1 cellular context compared by ENCODE assay signal in the genomic region with DNA sequence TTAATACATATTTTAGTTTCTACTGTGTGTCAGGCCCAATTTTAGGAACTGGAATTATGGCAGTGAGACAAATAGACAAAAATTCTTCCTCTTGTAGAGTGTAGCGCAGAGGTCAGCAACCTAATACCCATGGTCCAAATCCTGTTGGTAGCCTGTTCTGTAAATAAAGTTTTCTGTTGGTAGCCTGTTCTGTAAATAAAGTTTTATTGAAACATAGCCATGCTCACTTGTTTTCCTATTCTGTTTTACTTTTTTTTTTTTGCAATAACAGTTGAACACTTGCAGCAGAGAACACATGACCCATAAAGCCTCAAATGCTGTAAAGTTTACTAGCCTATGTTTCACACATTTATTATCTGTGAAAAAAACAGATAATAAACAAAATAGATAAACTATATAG.
A peak's percentile ranks its signal among the peaks of the same experiment; 100 is the strongest.
TF ChIP-seq lines count a peak whose summit lies in the region.

No MANE protein-coding gene starts in this region.

TF ChIP-seq in GM12878, 131 proteins besides CTCF, POLR2A, EP300 and RAD21:
- TF ChIP-seq, protein P1, sequence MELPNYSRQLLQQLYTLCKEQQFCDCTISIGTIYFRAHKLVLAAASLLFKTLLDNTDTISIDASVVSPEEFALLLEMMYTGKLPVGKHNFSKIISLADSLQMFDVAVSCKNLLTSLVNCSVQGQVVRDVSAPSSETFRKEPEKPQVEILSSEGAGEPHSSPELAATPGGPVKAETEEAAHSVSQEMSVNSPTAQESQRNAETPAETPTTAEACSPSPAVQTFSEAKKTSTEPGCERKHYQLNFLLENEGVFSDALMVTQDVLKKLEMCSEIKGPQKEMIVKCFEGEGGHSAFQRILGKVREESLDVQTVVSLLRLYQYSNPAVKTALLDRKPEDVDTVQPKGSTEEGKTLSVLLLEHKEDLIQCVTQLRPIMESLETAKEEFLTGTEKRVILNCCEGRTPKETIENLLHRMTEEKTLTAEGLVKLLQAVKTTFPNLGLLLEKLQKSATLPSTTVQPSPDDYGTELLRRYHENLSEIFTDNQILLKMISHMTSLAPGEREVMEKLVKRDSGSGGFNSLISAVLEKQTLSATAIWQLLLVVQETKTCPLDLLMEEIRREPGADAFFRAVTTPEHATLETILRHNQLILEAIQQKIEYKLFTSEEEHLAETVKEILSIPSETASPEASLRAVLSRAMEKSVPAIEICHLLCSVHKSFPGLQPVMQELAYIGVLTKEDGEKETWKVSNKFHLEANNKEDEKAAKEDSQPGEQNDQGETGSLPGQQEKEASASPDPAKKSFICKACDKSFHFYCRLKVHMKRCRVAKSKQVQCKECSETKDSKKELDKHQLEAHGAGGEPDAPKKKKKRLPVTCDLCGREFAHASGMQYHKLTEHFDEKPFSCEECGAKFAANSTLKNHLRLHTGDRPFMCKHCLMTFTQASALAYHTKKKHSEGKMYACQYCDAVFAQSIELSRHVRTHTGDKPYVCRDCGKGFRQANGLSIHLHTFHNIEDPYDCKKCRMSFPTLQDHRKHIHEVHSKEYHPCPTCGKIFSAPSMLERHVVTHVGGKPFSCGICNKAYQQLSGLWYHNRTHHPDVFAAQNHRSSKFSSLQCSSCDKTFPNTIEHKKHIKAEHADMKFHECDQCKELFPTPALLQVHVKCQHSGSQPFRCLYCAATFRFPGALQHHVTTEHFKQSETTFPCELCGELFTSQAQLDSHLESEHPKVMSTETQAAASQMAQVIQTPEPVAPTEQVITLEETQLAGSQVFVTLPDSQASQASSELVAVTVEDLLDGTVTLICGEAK (IDR thresholded peaks at IDR 0.05; ENCODE audit: borderline replicate concordance), result peak; percentile 62
- TF ChIP-seq MYB (IDR thresholded peaks at IDR 0.05; ENCODE audit: borderline replicate concordance, low read depth, low read length), result no peak
TF ChIP-seq in GM12878: peak in this region for 1.
